In genomic region chr20:4591975-4592315, GRCh38 we compare ENCODE assay signal across 10 cellular contexts.
DNase-seq lines count a peak whose midpoint lies in the region; ATAC-seq and TF ChIP-seq lines count a peak whose summit lies in the region.
"Had no signal": no experiment of that assay in that cellular context is flagged by ENCODE, and none has a peak within 500 bp of the region (broad histone marks: within the 10 kb centered on the region; RNA-seq: fewer than 3 reads in every experiment).

No MANE protein-coding gene starts in this region.

- no peaks in the 10 kb centered on the region for H3K9me3 ChIP-seq in CD8-positive, alpha-beta T cell (ENCODE audit: low read length)
- H3K9me3 ChIP-seq in HUES64 (ENCODE audit: insufficient read depth, low read depth, low read length) (no peaks in the 10 kb centered on the region), neuronal stem cell (replicated peaks in 1 of 2; ENCODE audit: control insufficient read depth in 2 of 2, insufficient read depth in 1 of 2, low read depth in 1 of 2, low read length in 2 of 2) (no peaks in the 10 kb centered on the region)

- no peak overlapping the region for H3K27ac ChIP-seq in CD8-positive, alpha-beta T cell (ENCODE audit: low read depth, low read length)
- H3K27ac ChIP-seq in HUES64 (ENCODE audit: low read depth, low read length) = no peak overlapping the region
- no peak overlapping the region for H3K27ac ChIP-seq in coronary artery
- no peak overlapping the region for H3K27ac ChIP-seq in neuronal stem cell (replicated peaks; ENCODE audit: low read length)

- no peak overlapping the region for H3K23ac ChIP-seq in neuronal stem cell (ENCODE audit: low read depth, low read length, poor library complexity)

- no peak for ATAC-seq in CD8-positive, alpha-beta T cell
- ATAC-seq in HG02938 (IDR thresholded peaks at IDR 0.05; ENCODE audit: unreplicated experiment) = no peak

- peaks cover 15% of the 10 kb centered on the region for H3K4me1 ChIP-seq in CD8-positive, alpha-beta T cell (ENCODE audit: insufficient read depth, low read length)
- no peaks in the 10 kb centered on the region for H3K4me1 ChIP-seq in HUES64 (ENCODE audit: insufficient read depth, low read length)
- peaks cover 0 to under 1% of the 10 kb centered on the region in 2 donors for H3K4me1 ChIP-seq in neuronal stem cell (ENCODE audit: control insufficient read depth in 2 of 2, insufficient read depth in 1 of 2, low read depth in 1 of 2, low read length in 2 of 2)

- H4K91ac ChIP-seq in neuronal stem cell (ENCODE audit: low read depth, low read length, poor library complexity) = no peak overlapping the region

- H2BK120ac ChIP-seq in neuronal stem cell (ENCODE audit: low read depth, low read length) = no peak overlapping the region

- TF ChIP-seq CTCF in CD8-positive, alpha-beta T cell (IDR thresholded peaks at IDR 0.05) = no peak
- TF ChIP-seq CTCF in coronary artery (IDR thresholded peaks at IDR 0.05) = no peak

- peaks cover 9% of the 10 kb centered on the region for H3K4me1 Mint-ChIP-seq in CD8-positive, alpha-beta T cell (ENCODE audit: low read depth)

- H3K4me2 ChIP-seq in neuronal stem cell (ENCODE audit: insufficient read depth, low read length, poor library complexity, severe bottlenecking) = no peak overlapping the region

- H3K4me3 Mint-ChIP-seq in CD8-positive, alpha-beta T cell = peak overlapping the region; percentile 78
- H3K4me3 Mint-ChIP-seq: neural crest cell had no signal

- peak overlapping the region; percentile 58 for H2BK12ac ChIP-seq in neuronal stem cell (ENCODE audit: low read length)

- H3K9me3 Mint-ChIP-seq in CD8-positive, alpha-beta T cell = no peaks in the 10 kb centered on the region
- H3K9me3 Mint-ChIP-seq: neural crest cell had no signal

- no peak overlapping the region for H3K27ac Mint-ChIP-seq in CD8-positive, alpha-beta T cell
- H3K27ac Mint-ChIP-seq: brain had no signal

- H2AFZ ChIP-seq in neuronal stem cell (ENCODE audit: low read length) = peak overlapping the region; percentile 68

- no peaks in the 10 kb centered on the region for H3K36me3 Mint-ChIP-seq in CD8-positive, alpha-beta T cell
- H3K36me3 Mint-ChIP-seq: brain had no signal

- H3K14ac ChIP-seq in neuronal stem cell (ENCODE audit: low read length) = no peak overlapping the region

- peak overlapping the region; percentile 66 for H3K4ac ChIP-seq in neuronal stem cell (ENCODE audit: low read length)

- no peak overlapping the region for H2AK5ac ChIP-seq in neuronal stem cell (ENCODE audit: low read depth, low read length)

- H3K9ac ChIP-seq in HUES64 (ENCODE audit: low read depth, low read length) (no peak overlapping the region), neuronal stem cell (ENCODE audit: low read depth, low read length, poor library complexity) (no peak overlapping the region)

- intact Hi-C loops in CD8-positive, alpha-beta T cell (cut with DNase I, micrococcal nuclease) = loop anchor here (1.0 to 2.0 kb wide), 3 partner anchors 484 to 916 kb away; no protein-coding TSS in a partner anchor

- H3K27me3 Mint-ChIP-seq in CD8-positive, alpha-beta T cell (ENCODE audit: low read depth) = peaks cover 9% of the 10 kb centered on the region

- CTCF ChIA-PET in CD8-positive, alpha-beta T cell (lab: Charles Lee) = interaction anchor here (0.7 to 2.5 kb wide), 12 partner anchors 11 to 485 kb away, joined by 3 to 9 read pairs (median 3); no protein-coding TSS in a partner anchor

- POLR2A ChIA-PET in CD8-positive, alpha-beta T cell (lab: Charles Lee) = interaction anchor here (0.6 kb wide), 1 partner anchor 10 kb away, joined by 3 read pairs; no protein-coding TSS in a partner anchor

- H3K36me3 ChIP-seq in CD8-positive, alpha-beta T cell (ENCODE audit: insufficient read depth, low read length) = no peaks in the 10 kb centered on the region
- no peaks in the 10 kb centered on the region for H3K36me3 ChIP-seq in HUES64 (ENCODE audit: insufficient read depth, low read length)
- no peaks in the 10 kb centered on the region for H3K36me3 ChIP-seq in neuronal stem cell (replicated peaks in 1 of 2; ENCODE audit: control insufficient read depth in 2 of 2, insufficient read depth in 2 of 2, low read length in 2 of 2)

- no peak for DNase-seq in CD8-positive, alpha-beta T cell
- no peak for DNase-seq in coronary artery (ENCODE audit: low spot score)
- DNase-seq in neuronal stem cell (ENCODE audit: low spot score) = no peak
- no peak for DNase-seq in SKM-1 treated with dmso at 0.1 percent for 144 hours (lab: John Stamatoyannopoulos, UW; ENCODE audit: unreplicated experiment)
- DNase-seq in NCI-H1417 (lab: John Stamatoyannopoulos, UW) = no peak
- no peak for DNase-seq in 8988T

- no peak overlapping the region for H2BK5ac ChIP-seq in neuronal stem cell (ENCODE audit: low read length)

- H3K18ac ChIP-seq in neuronal stem cell (ENCODE audit: low read length) = peak overlapping the region; percentile 94

- H2BK15ac ChIP-seq in neuronal stem cell (ENCODE audit: low read length) = no peak overlapping the region

- H4K8ac ChIP-seq in neuronal stem cell (ENCODE audit: low read depth, low read length) = no peak overlapping the region

- no peaks in the 10 kb centered on the region for H3K27me3 ChIP-seq in CD8-positive, alpha-beta T cell (ENCODE audit: insufficient read depth, low read length)
- H3K27me3 ChIP-seq in HUES64 (ENCODE audit: insufficient read depth, low read length) (peaks cover 24% of the 10 kb centered on the region), neuronal stem cell (ENCODE audit: control insufficient read depth in 3 of 3, insufficient read depth in 3 of 3, low read depth in 1 of 3, low read length in 3 of 3) (peaks cover 0 to 32% (median 0%) of the 10 kb centered on the region in 3 experiments)

- no peaks in the 10 kb centered on the region for H3K79me1 ChIP-seq in neuronal stem cell (ENCODE audit: low read depth, low read length)

- H3K4me3 ChIP-seq in CD8-positive, alpha-beta T cell (ENCODE audit: low read depth, low read length) = peak overlapping the region; percentile 61
- peak overlapping the region; percentile 57 for H3K4me3 ChIP-seq in HUES64 (ENCODE audit: low read length)
- H3K4me3 ChIP-seq in coronary artery = peak overlapping the region; percentile 66
- no peak overlapping the region for H3K4me3 ChIP-seq in neuronal stem cell (ENCODE audit: low read length in 2 of 2)

- 82% methylated on average over 10 of the region's 10 CpGs for WGBS in HUES64
- no CpG with 5 or more reads among the region's 10 CpGs for WGBS in neuronal stem cell (ENCODE audit: extremely low coverage in 2 of 2, insufficient read length in 2 of 2, insufficient replicate concordance in 1 of 2), 2 donors

Comparison
In these comparisons a context has a peak if more than half of its experiments do, and no peak if none do; other contexts are left out.
1. H3K4me3 ChIP-seq: peak in CD8-positive, alpha-beta T cell (single experiment), HUES64 (single experiment) and coronary artery (single experiment); none in neuronal stem cell (0 of 2).